30 cellular contexts compared by ENCODE assay signal in genomic region chrX:2931612-2932011, GRCh38.
"Had no signal": no experiment of that assay in that cellular context is flagged by ENCODE, and none has a peak within 500 bp of the region (broad histone marks: within the 10 kb centered on the region; RNA-seq: fewer than 3 reads in every experiment).

No MANE protein-coding gene starts in this region.

- H3K4me1 Mint-ChIP-seq: activated naive CD8-positive, alpha-beta T cell treated with anti-CD3 and anti-CD28 coated beads, Interleukin-2, amount 10 ng/mL, durations not matched to agents 7 days and 5 days; stimulated activated naive CD8-positive, alpha-beta T cell treated with anti-CD3 and anti-CD28 coated beads, Interleukin-15, amount 100 ng/mL, for 72 hours had no signal

- H3K4me1 ChIP-seq: ascending aorta, gastrocnemius medialis, parathyroid adenoma, upper lobe of right lung had no signal

- H3K27me3 Mint-ChIP-seq: stimulated activated memory B cell treated with anti-CD40 and anti-IgM and Interleukin-4, amounts not matched to agents 10 μg/mL and 1 μg/mL and 100 μg/mL, for 72 hours; stimulated activated naive CD8-positive, alpha-beta T cell treated with anti-CD3 and anti-CD28 coated beads, Interleukin-15, amount 100 ng/mL, for 72 hours had no signal

- H3K9me3 Mint-ChIP-seq: activated naive CD8-positive, alpha-beta T cell treated with anti-CD3 and anti-CD28 coated beads, Interleukin-2, amount 10 ng/mL, durations not matched to agents 7 days and 5 days had no signal

- H3K36me3 Mint-ChIP-seq: activated naive CD8-positive, alpha-beta T cell treated with anti-CD3 and anti-CD28 coated beads, Interleukin-2, amount 10 ng/mL, durations not matched to agents 7 days and 5 days; stimulated activated memory B cell treated with anti-CD40 and anti-IgM and Interleukin-4, amounts not matched to agents 10 μg/mL and 1 μg/mL and 100 μg/mL, for 72 hours had no signal

- H3K27me3 ChIP-seq: ascending aorta, brain microvascular endothelial cell, right atrium auricular region, upper lobe of right lung had no signal

- DNase-seq: activated CD4-positive, alpha-beta T cell treated with anti-CD3 and anti-CD28 coated beads for 4 hours; activated CD4-positive, alpha-beta T cell treated with anti-CD3 and anti-CD28 coated beads, Interleukin-2, amount 50 U/mL, for 4 hours; activated effector memory CD4-positive, alpha-beta T cell treated with Interleukin-2 at 50 U/mL for 16 hours; activated naive CD4-positive, alpha-beta T cell treated with Interleukin-2 at 50 U/mL for 16 hours; activated naive CD8-positive, alpha-beta T cell treated with anti-CD3 and anti-CD28 coated beads, Interleukin-2, amount 10 ng/mL, durations not matched to agents 7 days and 5 days; activated T-cell treated with anti-CD3 and anti-CD28 coated beads for 4 hours; brain microvascular endothelial cell; dorsolateral prefrontal cortex; effector memory CD4-positive, alpha-beta T cell; erythroblast; gastrocnemius medialis; hippocampal formation; left cardiac atrium; left ventricle myocardium superior; nephron progenitor cell; nucleus accumbens; stimulated activated CD4-positive, alpha-beta T cell treated with anti-CD3 and anti-CD28 coated beads, Interleukin-1b, Interleukin-23, amount 100 ng/mL, for 48 hours; stimulated activated CD4-positive, alpha-beta T cell treated with anti-CD3 and anti-CD28 coated beads, Interleukin-4, amount 100 ng/mL, for 4 hours; stimulated activated CD8-positive, alpha-beta memory T cell treated with anti-CD3 and anti-CD28 coated beads, Interleukin-4, amount 100 ng/mL, for 48 hours; stimulated activated naive CD8-positive, alpha-beta T cell treated with anti-CD3 and anti-CD28 coated beads, Interleukin-15, amount 100 ng/mL, for 72 hours; substantia nigra; T-helper 1 cell; upper lobe of right lung had no signal

- H3K4me3 ChIP-seq: ascending aorta, coronary artery, dorsolateral prefrontal cortex, gastrocnemius medialis, right atrium auricular region, smooth muscle cell, upper lobe of right lung had no signal

- H3K36me3 ChIP-seq: ascending aorta, brain microvascular endothelial cell, gastrocnemius medialis, right atrium auricular region, upper lobe of right lung had no signal

- H3K9ac ChIP-seq: parathyroid adenoma had no signal

- H3K27ac Mint-ChIP-seq: activated naive CD8-positive, alpha-beta T cell treated with anti-CD3 and anti-CD28 coated beads, Interleukin-2, amount 10 ng/mL, durations not matched to agents 7 days and 5 days; stimulated activated memory B cell treated with anti-CD40 and anti-IgM and Interleukin-4, amounts not matched to agents 10 μg/mL and 1 μg/mL and 100 μg/mL, for 72 hours; stimulated activated naive CD8-positive, alpha-beta T cell treated with anti-CD3 and anti-CD28 coated beads, Interleukin-15, amount 100 ng/mL, for 72 hours; T-helper 2 cell treated with Interferon-gamma antibody and Interleukin-4, amounts not matched to agents 5 μg/mL and 100 μg/mL, for 36 hours had no signal

- H3K27ac ChIP-seq: ascending aorta, brain microvascular endothelial cell, coronary artery, dorsolateral prefrontal cortex, gastrocnemius medialis, parathyroid adenoma, right atrium auricular region, upper lobe of right lung had no signal

- H3K79me2 ChIP-seq: parathyroid adenoma had no signal

- H3K9me3 ChIP-seq: ascending aorta, gastrocnemius medialis, upper lobe of right lung had no signal

- H3K4me2 ChIP-seq: smooth muscle cell had no signal

- H3K4me3 Mint-ChIP-seq: activated naive CD8-positive, alpha-beta T cell treated with anti-CD3 and anti-CD28 coated beads, Interleukin-2, amount 10 ng/mL, durations not matched to agents 7 days and 5 days; stimulated activated memory B cell treated with anti-CD40 and anti-IgM and Interleukin-4, amounts not matched to agents 10 μg/mL and 1 μg/mL and 100 μg/mL, for 72 hours; stimulated activated naive CD8-positive, alpha-beta T cell treated with anti-CD3 and anti-CD28 coated beads, Interleukin-15, amount 100 ng/mL, for 72 hours; T-helper 2 cell treated with Interferon-gamma antibody and Interleukin-4, amounts not matched to agents 5 μg/mL and 100 μg/mL, for 36 hours had no signal
